ENCODE assay signal across 25 cellular contexts in the genomic region with DNA sequence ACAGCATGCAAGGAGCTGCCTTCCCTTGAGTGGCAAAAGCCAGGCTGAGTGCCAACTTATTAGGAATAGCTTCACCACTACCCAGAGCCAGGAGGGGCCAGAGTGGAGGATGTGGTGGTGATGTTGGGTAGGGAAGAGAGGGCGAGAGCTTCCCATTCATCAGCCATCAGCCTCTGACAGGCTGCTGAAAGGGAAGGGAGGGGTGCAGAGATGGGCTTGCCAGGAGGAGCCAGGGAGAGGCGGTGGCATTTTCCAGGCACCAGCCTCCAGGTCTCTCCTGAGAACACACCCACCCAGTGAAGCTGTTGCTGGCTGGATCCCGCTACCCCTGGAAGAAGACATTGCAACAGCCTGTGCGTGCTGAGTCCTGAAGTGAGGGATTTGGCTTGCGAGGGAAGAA.
DNase-seq lines count a peak whose midpoint lies in the region; ATAC-seq and TF ChIP-seq lines count a peak whose summit lies in the region.
"Had no signal": no experiment of that assay in that cellular context is flagged by ENCODE, and none has a peak within 500 bp of the region (broad histone marks: within the 10 kb centered on the region; RNA-seq: fewer than 3 reads in every experiment).

No MANE protein-coding gene starts in this region.

- POLR2A ChIA-PET in HEK293T (lab: Yijun Ruan, JAX): no interaction called here

- no peak for ATAC-seq in HG02763 (IDR thresholded peaks at IDR 0.05; ENCODE audit: unreplicated experiment)
- ATAC-seq: HepG2; PC-3; stimulated activated memory B cell treated with anti-CD40 and anti-IgM and Interleukin-4, amounts not matched to agents 10 μg/mL and 1 μg/mL and 100 μg/mL, for 72 hours had no signal

- CTCF ChIA-PET in HEK293T (lab: Yijun Ruan, JAX): interaction anchor here (0.6 to 1.9 kb wide), 10 partner anchors 8 to 652 kb away, joined by 3 to 11 read pairs (median 4); no protein-coding TSS in a partner anchor

- DNase-seq in NCI-H524 (lab: John Stamatoyannopoulos, UW) (peak; percentile 46 to 56), NCI-H524 treated with DMSO at 0.1 percent for 48 hours (lab: John Stamatoyannopoulos, UW) (no peak), NCI-H128 (lab: John Stamatoyannopoulos, UW; ENCODE audit: unreplicated experiment) (peak; percentile 57), NCI-H69 (lab: John Stamatoyannopoulos, UW) (peak; percentile 4), occipital lobe (lab: John Stamatoyannopoulos, UW) (peak; percentile 54), NCI-H2081 treated with DMSO at 0.1 percent for 48 hours (lab: John Stamatoyannopoulos, UW) (no peak), HEK293T (ENCODE audit: extremely low spot score) (no peak)
- DNase-seq: activated CD4-positive, alpha-beta memory T cell treated with anti-CD3 and anti-CD28 coated beads, Interleukin-2, amount 10 ng/mL, durations not matched to agents 7 days and 5 days; activated CD4-positive, alpha-beta T cell treated with anti-CD3 and anti-CD28 coated beads for 1 hour; activated CD8-positive, alpha-beta memory T cell treated with anti-CD3 and anti-CD28 coated beads, Interleukin-2, amount 50 U/mL, for 48 hours; aorta; COR-L47; cortex of kidney; esophagus squamous epithelium; foreskin melanocyte; Karpas-422; NCI-H226; NK-92 treated with Interleukin-12 subunit alpha and Interleukin-12 subunit beta, amount 100 ng/mL, for 24 hours; PC-3; Right ventricle myocardium superior; sigmoid colon; stimulated activated CD4-positive, alpha-beta T cell treated with anti-CD3 and anti-CD28 coated beads, Interleukin-4, amount 100 ng/mL, for 4 hours had no signal

TF ChIP-seq in HEK293T, 16 proteins besides CTCF, POLR2A, EP300 and RAD21:
- TF ChIP-seq, protein P1, sequence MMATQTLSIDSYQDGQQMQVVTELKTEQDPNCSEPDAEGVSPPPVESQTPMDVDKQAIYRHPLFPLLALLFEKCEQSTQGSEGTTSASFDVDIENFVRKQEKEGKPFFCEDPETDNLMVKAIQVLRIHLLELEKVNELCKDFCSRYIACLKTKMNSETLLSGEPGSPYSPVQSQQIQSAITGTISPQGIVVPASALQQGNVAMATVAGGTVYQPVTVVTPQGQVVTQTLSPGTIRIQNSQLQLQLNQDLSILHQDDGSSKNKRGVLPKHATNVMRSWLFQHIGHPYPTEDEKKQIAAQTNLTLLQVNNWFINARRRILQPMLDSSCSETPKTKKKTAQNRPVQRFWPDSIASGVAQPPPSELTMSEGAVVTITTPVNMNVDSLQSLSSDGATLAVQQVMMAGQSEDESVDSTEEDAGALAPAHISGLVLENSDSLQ (IDR thresholded peaks at IDR 0.05): no peak
- TF ChIP-seq FOXA1 (IDR thresholded peaks at IDR 0.05) (no peak), CTBP1 (IDR thresholded peaks at IDR 0.05; ENCODE audit: borderline replicate concordance) (no peak), FOXK2 (IDR thresholded peaks at IDR 0.05) (no peak), FOXM1 (IDR thresholded peaks at IDR 0.05; ENCODE audit: borderline replicate concordance) (no peak), SP1 (IDR thresholded peaks at IDR 0.05) (no peak), LEF1 (IDR thresholded peaks at IDR 0.05; ENCODE audit: borderline replicate concordance) (no peak), TARDBP (IDR thresholded peaks at IDR 0.05) (no peak), HDGF (IDR thresholded peaks at IDR 0.05; ENCODE audit: borderline replicate concordance) (no peak), NFRKB (IDR thresholded peaks at IDR 0.05) (no peak), SUZ12 (IDR thresholded peaks at IDR 0.05) (no peak), BHLHE40 (IDR thresholded peaks at IDR 0.05; ENCODE audit: borderline replicate concordance) (no peak), ELF4 (IDR thresholded peaks at IDR 0.05) (no peak), ARNT (IDR thresholded peaks at IDR 0.05) (no peak), L3MBTL2 (conservative IDR thresholded peaks at IDR 0.05) (no peak), ZNF384 (IDR thresholded peaks at IDR 0.05) (no peak)

Comparison
In these comparisons a context has a peak if more than half of its experiments do, and no peak if none do; other contexts are left out.
1. DNase-seq: peak in NCI-H524 (2 of 2), NCI-H128 (single experiment), NCI-H69 (single experiment) and occipital lobe (single experiment); none in NCI-H524 treated with DMSO at 0.1 percent for 48 hours (single experiment), NCI-H2081 treated with DMSO at 0.1 percent for 48 hours (single experiment) and HEK293T (single experiment).